ENCODE assay signal across 12 cellular contexts in the genomic region with DNA sequence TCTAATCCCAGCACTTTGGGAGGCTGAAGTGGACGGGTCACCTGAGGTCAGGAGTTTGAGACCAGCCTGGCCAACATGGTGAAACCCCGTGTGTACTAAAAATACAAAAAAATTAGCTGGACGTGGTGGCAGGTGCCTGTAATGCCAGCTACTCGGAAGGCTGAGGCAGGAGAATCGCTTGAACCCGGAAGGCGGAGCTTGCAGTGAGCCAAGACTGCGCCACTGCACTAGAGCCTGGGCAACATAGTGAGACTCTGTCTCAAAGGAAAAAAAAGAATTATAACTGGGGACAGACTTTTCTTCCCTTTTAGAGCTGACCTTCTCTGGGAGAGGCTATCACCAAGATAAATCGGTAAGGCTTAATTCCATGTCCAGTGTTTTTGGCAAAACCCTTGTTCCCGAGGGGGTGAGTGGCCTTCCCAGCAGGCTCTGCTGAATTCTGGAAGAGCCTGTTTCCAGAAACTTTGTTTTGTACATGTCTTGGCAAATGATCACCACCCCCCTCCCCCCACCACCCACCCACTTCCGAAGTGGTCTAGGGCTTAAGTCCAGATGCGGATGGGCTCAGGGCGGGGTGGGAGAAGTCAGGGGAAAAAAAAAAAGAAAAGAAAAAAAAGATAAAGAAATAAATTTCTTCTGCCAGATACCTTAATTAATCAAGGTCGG. TPM values are rescaled to one million over a fixed set of nuclear protein-coding genes. Genes with fewer than 3 reads are reported as not detected.
A peak's percentile ranks its signal among the peaks of the same experiment; 100 is the strongest.
DNase-seq lines count a peak whose midpoint lies in the region; ATAC-seq, FAIRE-seq and TF ChIP-seq lines count a peak whose summit lies in the region.
"Had no signal": no experiment of that assay in that cellular context is flagged by ENCODE, and none has a peak within 500 bp of the region (broad histone marks: within the 10 kb centered on the region; RNA-seq: fewer than 3 reads in every experiment).

No MANE protein-coding gene starts in this region.

- TF ChIP-seq POLR2A in GM12878 (IDR thresholded peaks at IDR 0.05; ENCODE audit: low read depth, low read length): no peak
- TF ChIP-seq POLR2A in ovary (IDR thresholded peaks at IDR 0.05): no peak

- BruUV-seq in GM12878 (replicated peaks; lab: Mats Ljungman, UMichigan): no TSS peak

- SMC1A ChIA-PET in GM12878 (lab: Charles Lee; ENCODE audit: uncharacterized antibody, unreplicated experiment): interaction anchor here (0.9 to 3.1 kb wide), 6 partner anchors 13 to 208 kb away, joined by 3 to 21 read pairs (median 6); no protein-coding TSS in a partner anchor

- peak overlapping the region; percentile 2 for H3K4me3 Mint-ChIP-seq in natural killer cell
- no peak overlapping the region for H3K4me3 Mint-ChIP-seq in natural killer cell treated with Interleukin-12 subunit alpha and Interleukin-12 subunit beta and Interleukin-15 and Interleukin-18, amount 100 ng/mL, for 72 hours

- peaks cover 7 to 9% of the 10 kb centered on the region in 2 donors for H3K4me1 Mint-ChIP-seq in natural killer cell
- H3K4me1 Mint-ChIP-seq in natural killer cell treated with Interleukin-12 subunit alpha and Interleukin-12 subunit beta and Interleukin-15 and Interleukin-18, amount 100 ng/mL, for 72 hours (ENCODE audit: low read depth in 2 of 2): peaks cover 6 to 8% of the 10 kb centered on the region in 2 donors

- TF ChIP-seq EP300 in GM12878 (IDR thresholded peaks at IDR 0.05; ENCODE audit: borderline replicate concordance in 1 of 2, control insufficient read depth in 1 of 2, low read depth in 2 of 2, low read length in 2 of 2) (no peak), ovary (IDR thresholded peaks at IDR 0.05) (no peak)

- H3K9ac ChIP-seq in GM12878 (ENCODE audit: control insufficient read depth, insufficient read depth, low read length): no peak overlapping the region; the same call in 1 of the 2 replicates

- TF ChIP-seq CTCF in natural killer cell (IDR thresholded peaks at IDR 0.05): no peak
- no peak for TF ChIP-seq CTCF in GM12878 (IDR thresholded peaks at IDR 0.05 in 2 of 3, conservative IDR thresholded peaks at IDR 0.05 in 1 of 3; ENCODE audit: control insufficient read depth in 2 of 3, extremely low read depth in 1 of 3, insufficient read depth in 1 of 3, low read depth in 3 of 3, low read length in 3 of 3)
- TF ChIP-seq CTCF in ovary (IDR thresholded peaks at IDR 0.05): no peak

- CTCF ChIA-PET in GM12878 (lab: Yijun Ruan, JAX): interaction anchor here (1.0 to 4.4 kb wide), 10 partner anchors 13 to 209 kb away, joined by 3 to 65 read pairs (median 12); no protein-coding TSS in a partner anchor

- H3K36me3 ChIP-seq in GM12878 (ENCODE audit: control insufficient read depth in 2 of 2, insufficient read depth in 2 of 2, low read length in 1 of 2) (no peaks in the 10 kb centered on the region), ovary (no peaks in the 10 kb centered on the region)

- H3K27me3 Mint-ChIP-seq in natural killer cell (ENCODE audit: low read depth in 2 of 2): no peaks in the 10 kb centered on the region
- no peaks in the 10 kb centered on the region for H3K27me3 Mint-ChIP-seq in natural killer cell treated with Interleukin-12 subunit alpha and Interleukin-12 subunit beta and Interleukin-15 and Interleukin-18, amount 100 ng/mL, for 72 hours

- RAD21 ChIA-PET in GM12878 (lab: Charles Lee; ENCODE audit: unreplicated experiment): interaction anchor here (1.5 to 1.8 kb wide), 3 partner anchors 30 to 120 kb away, joined by 3 to 13 read pairs (median 12); no protein-coding TSS in a partner anchor

- no peak for FAIRE-seq in GM12878 (lab: Jason Lieb, UNC)

- TF ChIP-seq RAD21 in GM12878 (IDR thresholded peaks at IDR 0.05; ENCODE audit: insufficient read depth, low read depth, low read length): no peak

- DNase-seq in natural killer cell: no peak
- DNase-seq in natural killer cell treated with Interleukin-12 subunit alpha and Interleukin-12 subunit beta and Interleukin-15 and Interleukin-18, amount 100 ng/mL, for 72 hours (ENCODE audit: low spot score): no peak
- DNase-seq in GM12878 (ENCODE audit: low read depth, low spot score): no peak
- peak in 2 of 5 donors; percentile 43 to 54 for DNase-seq in ovary
- DNase-seq in NK-92 treated with Interleukin-12 subunit alpha and Interleukin-12 subunit beta, amount 100 ng/mL, for 24 hours (lab: John Stamatoyannopoulos, UW): no peak
- no peak for DNase-seq in islet precursor cell
- DNase-seq in putamen (ENCODE audit: low spot score): no peak
- DNase-seq: GDM1, HCEC 1CT, MM.1S had no signal

- H3K79me2 ChIP-seq in GM12878 (ENCODE audit: control insufficient read depth, insufficient read depth, low read length): no peaks in the 10 kb centered on the region

- H3K27ac Mint-ChIP-seq in natural killer cell: peak overlapping the region in 1 of 2 donors; percentile 93
- H3K27ac Mint-ChIP-seq in natural killer cell treated with Interleukin-12 subunit alpha and Interleukin-12 subunit beta and Interleukin-15 and Interleukin-18, amount 100 ng/mL, for 72 hours: no peak overlapping the region

- WGBS in GM12878 (ENCODE audit: insufficient coverage, insufficient replicate concordance, low lambda C conversion rate, missing lambda C conversion rate): 95% methylated on average over 11 of the region's 14 CpGs
- 54 to 56% (median 54%) methylated on average over 14 of the region's 14 CpGs for WGBS in ovary, 3 donors

- no peaks in the 10 kb centered on the region for H3K36me3 Mint-ChIP-seq in natural killer cell
- H3K36me3 Mint-ChIP-seq in natural killer cell treated with Interleukin-12 subunit alpha and Interleukin-12 subunit beta and Interleukin-15 and Interleukin-18, amount 100 ng/mL, for 72 hours: no peaks in the 10 kb centered on the region
- H3K36me3 Mint-ChIP-seq: CD14-positive monocyte had no signal

- intact Hi-C loops in natural killer cell (cut with micrococcal nuclease): loop anchor here (2.0 to 5.0 kb wide), 3 partner anchors 123 to 509 kb away; a partner anchor contains a TSS
- intact Hi-C loops in GM12878 (cut with micrococcal nuclease; ENCODE audit: unreplicated experiment): loop anchor here (2.0 to 5.0 kb wide), 4 partner anchors 49 to 209 kb away; no protein-coding TSS in a partner anchor
- intact Hi-C loops in ovary (cut with DNase I): loop anchor here (10.0 kb wide), 2 partner anchors 207 to 217 kb away; no protein-coding TSS in a partner anchor

- peak overlapping the region; percentile 90; the same call in 1 of the 2 replicates for H2AFZ ChIP-seq in GM12878 (ENCODE audit: control insufficient read depth, low read depth, low read length)

- no peak overlapping the region for H3K4me3 ChIP-seq in GM12878
- peak overlapping the region; percentile 38 for H3K4me3 ChIP-seq in ovary

- H3K4me1 ChIP-seq in GM12878 (ENCODE audit: control insufficient read depth, insufficient read depth, low read length) (peaks cover 11% of the 10 kb centered on the region), ovary (ENCODE audit: insufficient read depth) (no peaks in the 10 kb centered on the region)

- in situ Hi-C loops in GM12878 (cut with MboI): no loop called here

- H3K4me2 ChIP-seq in GM12878 (ENCODE audit: control insufficient read depth, insufficient read depth): peak overlapping the region; percentile 88; the same call in 1 of the 2 replicates

- H3K27ac ChIP-seq in GM12878 (ENCODE audit: control insufficient read depth, insufficient read depth): no peak overlapping the region
- H3K27ac ChIP-seq in ovary: peak overlapping the region; percentile 78 to 88

- H3K27me3 ChIP-seq in GM12878 (replicated peaks in 1 of 2; ENCODE audit: control insufficient read depth in 2 of 2, insufficient read depth in 2 of 2, low read length in 1 of 2) (no peaks in the 10 kb centered on the region), ovary (no peaks in the 10 kb centered on the region)

- POLR2A ChIA-PET in GM12878 (lab: Charles Lee): interaction anchor here (1.0 to 1.2 kb wide), 2 partner anchors 55 to 123 kb away, joined by 4 read pairs; no protein-coding TSS in a partner anchor

- no peak for ATAC-seq in natural killer cell
- ATAC-seq in natural killer cell treated with Interleukin-12 subunit alpha and Interleukin-12 subunit beta and Interleukin-15 and Interleukin-18, amount 100 ng/mL, for 72 hours: no peak
- ATAC-seq in GM12878: no peak
- ATAC-seq in GM18907 (IDR thresholded peaks at IDR 0.05; ENCODE audit: unreplicated experiment): no peak

- no peaks in the 10 kb centered on the region for H4K20me1 ChIP-seq in GM12878 (ENCODE audit: control insufficient read depth, insufficient read depth)

- no peaks in the 10 kb centered on the region for H3K9me3 Mint-ChIP-seq in natural killer cell
- no peaks in the 10 kb centered on the region for H3K9me3 Mint-ChIP-seq in natural killer cell treated with Interleukin-12 subunit alpha and Interleukin-12 subunit beta and Interleukin-15 and Interleukin-18, amount 100 ng/mL, for 72 hours

- H3K9me3 ChIP-seq in GM12878 (replicated peaks; ENCODE audit: control insufficient read depth, insufficient read depth, low read length): no peaks in the 10 kb centered on the region
- no peaks in the 10 kb centered on the region for H3K9me3 ChIP-seq in ovary

RNA-seq across cellular contexts. Expression of a gene that starts 32.3 kb away (rescaled TPM):
- 1 to 10 TPM in 2 of 3 donors, under 1 TPM in 1; 0.60 to 7.1 (median 4.4) TPM for total RNA-seq in natural killer cell
- total RNA-seq in natural killer cell treated with Interleukin-12 subunit alpha and Interleukin-12 subunit beta and Interleukin-15 and Interleukin-18, amount 100 ng/mL, for 72 hours: under 1 TPM in 1 of 2 donors, not detected in 1; 0.33 TPM
- 1.4 and 2.3 TPM in 2 replicates for total RNA-seq in GM12878 (2013; cell fraction: nucleolus; rRNA removed)
- 0.87 and 1.1 TPM in 2 replicates for total RNA-seq in GM12878 (2014; rRNA removed)
- 0.05 and 0.45 TPM in 2 replicates for total RNA-seq in GM12878 (2014; rRNA removed; fragmentation: Illumina TruSeq; extraction: Trizol)
- 1.8 and 2.5 TPM in 2 replicates for total RNA-seq in GM12878 (2021)
- polyA plus RNA-seq in GM12878 (2011; ENCODE audit: low read depth): not detected
- polyA plus RNA-seq in GM12878 (2011; rRNA removed): 0.07 TPM in 1 of 2 replicates, not detected in the other
- polyA plus RNA-seq in GM12878 (2011; cell fraction: cytosol; rRNA removed): 0.04 and 0.07 TPM in 2 replicates
- polyA plus RNA-seq in GM12878 (2011; cell fraction: nucleus; rRNA removed): 0.19 and 0.51 TPM in 2 replicates
- 0.51 and 0.80 TPM in 2 replicates for polyA plus RNA-seq in GM12878 (2012)
- 0.01 and 0.03 TPM in 2 replicates for polyA plus RNA-seq in GM12878 (2014; fragmentation: Illumina TruSeq; extraction: Trizol)
- polyA plus RNA-seq in GM12878 (2014; fragmentation: Nextera tagmentation; extraction: Ambion mirVana): under 1 TPM in 1 of 2 experiments, not detected in 1; 0.62 TPM
- polyA plus RNA-seq in GM12878 (2014; rRNA removed): 0.26 and 0.66 TPM in 2 replicates
- under 1 TPM; 0.06 to 0.52 TPM for polyA plus RNA-seq in GM12878 (2016; fragmentation: Nextera tagmentation; extraction: Ambion mirVana)
- 0.10 TPM in 1 of 2 replicates, not detected in the other for polyA minus RNA-seq in GM12878 (2011; rRNA and poly(A)+ RNA removed)
- not detected in 2 replicates for polyA minus RNA-seq in GM12878 (2011; cell fraction: cytosol; rRNA and poly(A)+ RNA removed)
- polyA minus RNA-seq in GM12878 (2011; cell fraction: nucleus; rRNA and poly(A)+ RNA removed): 0.10 and 0.24 TPM in 2 replicates
- total RNA-seq in ovary: 1 to 10 TPM in 4 of 7 donors, under 1 TPM in 3; 0.45 to 7.9 (median 2.9) TPM
- polyA plus RNA-seq in ovary: 1 to 10 TPM in 1 of 2 donors, not detected in 1; 1.8 TPM

RNA-seq across cellular contexts. Expression of a gene that starts 47.2 kb away (rescaled TPM):
- total RNA-seq in natural killer cell (10 to 100 TPM; 77.9 to 92.6 (median 90.4) TPM), GM12878 (2014; rRNA removed) (34.2 and 35.3 TPM in 2 replicates), GM12878 (2014; rRNA removed; fragmentation: Illumina TruSeq; extraction: Trizol) (42.7 and 44.8 TPM in 2 replicates), GM12878 (2021) (74.0 and 77.2 TPM in 2 replicates), ovary (10 to 100 TPM; 37.0 to 68.6 (median 58.1) TPM)
- 10 to 100 TPM; 59.7 to 75.7 TPM for total RNA-seq in natural killer cell treated with Interleukin-12 subunit alpha and Interleukin-12 subunit beta and Interleukin-15 and Interleukin-18, amount 100 ng/mL, for 72 hours
- 61.9 and 62.1 TPM in 2 replicates for total RNA-seq in GM12878 (2013; cell fraction: nucleolus; rRNA removed)
- polyA plus RNA-seq in GM12878 (2011; ENCODE audit: low read depth): 17.9 TPM
- polyA plus RNA-seq in GM12878 (2011; rRNA removed) (52.0 and 75.3 TPM in 2 replicates), GM12878 (2014; fragmentation: Illumina TruSeq; extraction: Trizol) (49.4 and 58.5 TPM in 2 replicates), GM12878 (2014; fragmentation: Nextera tagmentation; extraction: Ambion mirVana) (10 to 100 TPM; 23.7 to 46.4 TPM), GM12878 (2014; rRNA removed) (23.5 and 24.4 TPM in 2 replicates), GM12878 (2016; fragmentation: Nextera tagmentation; extraction: Ambion mirVana) (10 to 100 TPM; 32.7 to 35.0 TPM), ovary (10 to 100 TPM; 24.1 to 75.8 TPM)
- polyA plus RNA-seq in GM12878 (2011; cell fraction: cytosol; rRNA removed): 23.8 and 29.4 TPM in 2 replicates
- 27.5 and 27.6 TPM in 2 replicates for polyA plus RNA-seq in GM12878 (2011; cell fraction: nucleus; rRNA removed)
- polyA plus RNA-seq in GM12878 (2012): 34.6 and 44.3 TPM in 2 replicates
- polyA minus RNA-seq in GM12878 (2011; rRNA and poly(A)+ RNA removed): 29.7 and 39.0 TPM in 2 replicates
- polyA minus RNA-seq in GM12878 (2011; cell fraction: cytosol; rRNA and poly(A)+ RNA removed): 12.2 and 23.7 TPM in 2 replicates
- 12.7 and 20.0 TPM in 2 replicates for polyA minus RNA-seq in GM12878 (2011; cell fraction: nucleus; rRNA and poly(A)+ RNA removed)
